In genomic region chr11:118961591-118961990, GRCh38 we compare ENCODE assay signal across 26 cellular contexts. TPM values are rescaled to one million over a fixed set of nuclear protein-coding genes. Genes with fewer than 3 reads are reported as not detected.
A peak's percentile ranks its signal among the peaks of the same experiment; 100 is the strongest.
DNase-seq lines count a peak whose midpoint lies in the region; ATAC-seq and TF ChIP-seq lines count a peak whose summit lies in the region.
"Had no signal": no experiment of that assay in that cellular context is flagged by ENCODE, and none has a peak within 500 bp of the region (broad histone marks: within the 10 kb centered on the region; RNA-seq: fewer than 3 reads in every experiment).

No MANE protein-coding gene starts in this region.

- peaks cover 2% of the 10 kb centered on the region in 2 experiments for H3K4me1 Mint-ChIP-seq in H9
- no peaks in the 10 kb centered on the region for H3K4me1 Mint-ChIP-seq in WTC11
- H3K4me1 Mint-ChIP-seq in stimulated activated effector memory CD8-positive, alpha-beta T cell treated with anti-CD3 and anti-CD28 coated beads, Interleukin-12 subunit alpha, Interleukin-12 subunit beta, amount 100 ng/mL, for 72 hours, result peaks cover 6% of the 10 kb centered on the region

- CTCF ChIA-PET in WTC11 (lab: Charles Lee), result interaction anchor here (0.6 to 1.2 kb wide), 5 partner anchors 53 to 379 kb away, joined by 3 to 6 read pairs (median 3); no protein-coding TSS in a partner anchor

- POLR2A ChIA-PET in WTC11 (lab: Charles Lee), result interaction anchor here (0.7 kb wide), 1 partner anchor 359 kb away, joined by 3 read pairs; no protein-coding TSS in a partner anchor

- H3K4me2 ChIP-seq in BLaER1, result peak overlapping the region; percentile 67
- no peak overlapping the region for H3K4me2 ChIP-seq in H9 (ENCODE audit: insufficient read depth, insufficient read length, low read length)

- H2BK20ac ChIP-seq in H9 (ENCODE audit: low read depth, low read length, poor library complexity, severe bottlenecking), result no peak overlapping the region

- no peak overlapping the region for H2AFZ ChIP-seq in H9 (ENCODE audit: low read length)

- H4K91ac ChIP-seq in H9 (ENCODE audit: insufficient read length, low read depth, low read length), result no peak overlapping the region

- H3K36me3 Mint-ChIP-seq in H9 (ENCODE audit: insufficient read depth in 1 of 3, low read depth in 3 of 3) (no peaks in the 10 kb centered on the region), WTC11 (no peaks in the 10 kb centered on the region)
- no peaks in the 10 kb centered on the region for H3K36me3 Mint-ChIP-seq in stimulated activated effector memory CD8-positive, alpha-beta T cell treated with anti-CD3 and anti-CD28 coated beads, Interleukin-12 subunit alpha, Interleukin-12 subunit beta, amount 100 ng/mL, for 72 hours
- H3K36me3 Mint-ChIP-seq: CD4-positive, alpha-beta memory T cell had no signal

- DNase-seq in H9 (peak; percentile 40), WTC11 (ENCODE audit: low spot score) (no peak), mucosa of descending colon (peak; percentile 28 to 55 (median 51)), NCI-H345 treated with DMSO at 0.1 percent for 48 hours (lab: John Stamatoyannopoulos, UW; ENCODE audit: unreplicated experiment) (no peak), amygdala (lab: John Stamatoyannopoulos, UW) (no peak)
- no peak for DNase-seq in stimulated activated effector memory CD8-positive, alpha-beta T cell treated with anti-CD3 and anti-CD28 coated beads, Interleukin-12 subunit alpha, Interleukin-12 subunit beta, amount 100 ng/mL, for 72 hours (ENCODE audit: low spot score in 2 of 2)
- DNase-seq: Calu3; CD4-positive, alpha-beta memory T cell; EL; Karpas-422; MG63; NCI-H1048; NCI-H1436; NCI-H1930; NCI-H345; NCI-H526; Peyer's patch; Right ventricle myocardium superior had no signal

- intact Hi-C loops in mucosa of descending colon (cut with DNase I, micrococcal nuclease), result no loop called here

- H3K27me3 Mint-ChIP-seq in H9 (ENCODE audit: low read depth), result peaks cover 11% of the 10 kb centered on the region
- H3K27me3 Mint-ChIP-seq in WTC11 (ENCODE audit: low read depth), result no peaks in the 10 kb centered on the region; the same call in none of the 2 replicates

- H3K18ac ChIP-seq in H9 (ENCODE audit: insufficient read length, low read depth, low read length), result no peak overlapping the region

- H3K36me3 ChIP-seq in BLaER1, result no peaks in the 10 kb centered on the region
- H3K36me3 ChIP-seq in mucosa of descending colon (ENCODE audit: low read depth), result no peaks in the 10 kb centered on the region
- H3K36me3 ChIP-seq: MG63, Peyer's patch had no signal

- no peak overlapping the region for H2BK120ac ChIP-seq in H9 (ENCODE audit: low read depth, low read length, poor library complexity, severe bottlenecking)

- H3K56ac ChIP-seq in H9 (ENCODE audit: insufficient read length, low read depth, low read length), result no peak overlapping the region

- peak overlapping the region; percentile 40 for H3K27ac ChIP-seq in BLaER1
- no peak overlapping the region for H3K27ac ChIP-seq in H9 (ENCODE audit: insufficient read length, low read depth, low read length)
- H3K27ac ChIP-seq: Peyer's patch, SK-N-MC had no signal

- H3K14ac ChIP-seq in H9 (ENCODE audit: insufficient read depth, low read length), result no peak overlapping the region

- H3K9ac ChIP-seq in BLaER1, result no peak overlapping the region
- H3K9ac ChIP-seq in H9 (ENCODE audit: extremely low read depth, insufficient read length, low read length), result no peak overlapping the region

- H3K4me3 Mint-ChIP-seq in H9 (no peak overlapping the region), WTC11 (no peak overlapping the region)
- no peak overlapping the region for H3K4me3 Mint-ChIP-seq in stimulated activated effector memory CD8-positive, alpha-beta T cell treated with anti-CD3 and anti-CD28 coated beads, Interleukin-12 subunit alpha, Interleukin-12 subunit beta, amount 100 ng/mL, for 72 hours
- H3K4me3 Mint-ChIP-seq: B cell; CD4-positive, alpha-beta memory T cell; IgD-negative memory B cell had no signal

- no peak overlapping the region for H4K8ac ChIP-seq in H9 (replicated peaks; ENCODE audit: insufficient read length, low read depth, low read length)

- H2BK15ac ChIP-seq in H9 (ENCODE audit: low read depth, low read length), result no peak overlapping the region

- no peaks in the 10 kb centered on the region for H3K23me2 ChIP-seq in H9 (ENCODE audit: insufficient read length, low read depth, low read length, poor library complexity, severe bottlenecking)

- no peak overlapping the region for H3K23ac ChIP-seq in H9 (ENCODE audit: insufficient read length, low read depth, low read length)

- H3K4ac ChIP-seq in H9 (ENCODE audit: low read depth, low read length), result no peak overlapping the region

- no peaks in the 10 kb centered on the region for H3K79me2 ChIP-seq in H9 (ENCODE audit: insufficient read depth, low read length)

- H3T11ph ChIP-seq in H9 (ENCODE audit: low read length), result no peak overlapping the region

- no peak overlapping the region for H3K4me3 ChIP-seq in BLaER1
- H3K4me3 ChIP-seq in mucosa of descending colon, result no peak overlapping the region
- H3K4me3 ChIP-seq: GM12878, MG63, Peyer's patch, SK-N-MC had no signal

- H3K9me3 Mint-ChIP-seq in H9 (no peaks in the 10 kb centered on the region), WTC11 (no peaks in the 10 kb centered on the region)
- H3K9me3 Mint-ChIP-seq in stimulated activated effector memory CD8-positive, alpha-beta T cell treated with anti-CD3 and anti-CD28 coated beads, Interleukin-12 subunit alpha, Interleukin-12 subunit beta, amount 100 ng/mL, for 72 hours, result no peaks in the 10 kb centered on the region
- H3K9me3 Mint-ChIP-seq: CD4-positive, alpha-beta memory T cell; IgD-negative memory B cell had no signal

- H2AK5ac ChIP-seq in H9 (ENCODE audit: insufficient read length, low read length), result no peak overlapping the region

- no peak overlapping the region for H4K5ac ChIP-seq in H9 (ENCODE audit: insufficient read length, low read depth, low read length)

- no peak overlapping the region for H3K27ac Mint-ChIP-seq in H9
- H3K27ac Mint-ChIP-seq in WTC11, result no peak overlapping the region
- no peak overlapping the region for H3K27ac Mint-ChIP-seq in stimulated activated effector memory CD8-positive, alpha-beta T cell treated with anti-CD3 and anti-CD28 coated beads, Interleukin-12 subunit alpha, Interleukin-12 subunit beta, amount 100 ng/mL, for 72 hours
- H3K27ac Mint-ChIP-seq: B cell; CD4-positive, alpha-beta memory T cell; IgD-negative memory B cell had no signal

- no CpG with 5 or more reads among the region's 11 CpGs for WGBS in H9 (ENCODE audit: extremely low coverage, insufficient read length, low lambda C conversion rate)

- no peaks in the 10 kb centered on the region for H3K79me1 ChIP-seq in H9 (ENCODE audit: insufficient read depth, low read depth, low read length, poor library complexity, severe bottlenecking)

- no peak for TF ChIP-seq CTCF in H9 (conservative IDR thresholded peaks at IDR 0.05)
- no peak for TF ChIP-seq CTCF in WTC11 (IDR thresholded peaks at IDR 0.05)
- TF ChIP-seq CTCF in mucosa of descending colon (IDR thresholded peaks at IDR 0.05), result no peak

- peaks cover 43% of the 10 kb centered on the region for H3K4me1 ChIP-seq in BLaER1
- no peaks in the 10 kb centered on the region for H3K4me1 ChIP-seq in H9 (ENCODE audit: insufficient read depth, low read length)
- H3K4me1 ChIP-seq in mucosa of descending colon (ENCODE audit: low read depth), result no peaks in the 10 kb centered on the region
- H3K4me1 ChIP-seq: Peyer's patch had no signal

- H4K20me1 ChIP-seq in BLaER1 (no peaks in the 10 kb centered on the region), H9 (ENCODE audit: control insufficient read depth, insufficient read depth, insufficient read length) (no peaks in the 10 kb centered on the region)

- H3K9me3 ChIP-seq in BLaER1 (no peaks in the 10 kb centered on the region), H9 (ENCODE audit: control insufficient read depth, low read depth, low read length) (no peaks in the 10 kb centered on the region), mucosa of descending colon (no peaks in the 10 kb centered on the region)
- H3K9me3 ChIP-seq: MG63, Peyer's patch had no signal

- H2BK12ac ChIP-seq in H9 (ENCODE audit: insufficient read length, low read depth, low read length), result no peak overlapping the region

- H3K27me3 ChIP-seq in BLaER1, result no peaks in the 10 kb centered on the region
- H3K27me3 ChIP-seq in H9 (ENCODE audit: insufficient read depth, low read length), result no peaks in the 10 kb centered on the region
- H3K27me3 ChIP-seq: MG63, Peyer's patch had no signal

- no peak overlapping the region for H2BK5ac ChIP-seq in H9 (ENCODE audit: insufficient read length, low read length)

- ATAC-seq in WTC11, result peak; percentile 78
- ATAC-seq in mucosa of descending colon, result peak; percentile 75
- no peak for ATAC-seq in stimulated activated effector memory CD8-positive, alpha-beta T cell treated with anti-CD3 and anti-CD28 coated beads, Interleukin-12 subunit alpha, Interleukin-12 subunit beta, amount 100 ng/mL, for 72 hours
- no peak for ATAC-seq in GM21367 (IDR thresholded peaks at IDR 0.05; ENCODE audit: unreplicated experiment)
- ATAC-seq: GM12878 had no signal

TF ChIP-seq in WTC11, 78 proteins besides CTCF, POLR2A, EP300 and RAD21 (continues in another document):
- TF ChIP-seq HMGXB4 (CRISPR knock-in tag; IDR thresholded peaks at IDR 0.05) (no peak), NFYB (CRISPR knock-in tag; conservative IDR thresholded peaks at IDR 0.05; ENCODE audit: low read depth) (no peak)

RNA-seq across cellular contexts. Expression of gene UPK2, which starts 5.5 kb away (rescaled TPM):
- total RNA-seq in H9 (2021) (0.24 and 0.33 TPM in 2 replicates), WTC11 (2021) (not detected in 3 replicates), mucosa of descending colon (not detected)
- total RNA-seq: A172; B cell; CD4-positive, alpha-beta memory T cell; H4; Peyer's patch; Right ventricle myocardium superior had no signal

RNA-seq across cellular contexts. Expression of gene FOXR1, which starts 10.0 kb away (rescaled TPM):
- total RNA-seq in H9 (2021) (not detected in 2 replicates), WTC11 (2021) (not detected in 3 replicates), mucosa of descending colon (not detected)
- total RNA-seq: A172; B cell; Calu3; CD4-positive, alpha-beta memory T cell; GM12878; H4; Peyer's patch; Right ventricle myocardium superior had no signal

RNA-seq across cellular contexts. Expression of gene BCL9L, which starts 35.9 kb away (rescaled TPM):
- total RNA-seq in H9 (2021) (74.9 and 78.4 TPM in 2 replicates), WTC11 (2021) (62.1 to 65.3 TPM (median 64.7 TPM) in 3 replicates), mucosa of descending colon (10 to 100 TPM; 28.6 to 70.1 (median 41.7) TPM)

RNA-seq across cellular contexts. Expression of gene CENATAC, which starts 36.3 kb away (rescaled TPM):
- total RNA-seq in H9 (2021) (51.2 and 55.2 TPM in 2 replicates), WTC11 (2021) (39.1 to 42.1 TPM (median 41.7 TPM) in 3 replicates), mucosa of descending colon (10 to 100 TPM; 24.6 to 33.4 (median 30.9) TPM)

RNA-seq across cellular contexts. Expression of gene RPS25, which starts 56.6 kb away (rescaled TPM):
- total RNA-seq in H9 (2021) (1,450 and 1,453 TPM in 2 replicates), WTC11 (2021) (1,349 to 1,504 TPM (median 1,464 TPM) in 3 replicates), mucosa of descending colon (100 to 1,000 TPM; 721 to 887 (median 781) TPM)

Comparison
In these comparisons a context has a peak if more than half of its experiments do, and no peak if none do; other contexts are left out.
1. DNase-seq: peak in H9 (single experiment) and mucosa of descending colon (3 of 3); none in WTC11 (single experiment), NCI-H345 treated with DMSO at 0.1 percent for 48 hours (single experiment), stimulated activated effector memory CD8-positive, alpha-beta T cell treated with anti-CD3 and anti-CD28 coated beads, Interleukin-12 subunit alpha, Interleukin-12 subunit beta, amount 100 ng/mL, for 72 hours (0 of 2) and amygdala (0 of 56).
2. ATAC-seq: peak in WTC11 (single experiment) and mucosa of descending colon (single experiment); none in stimulated activated effector memory CD8-positive, alpha-beta T cell treated with anti-CD3 and anti-CD28 coated beads, Interleukin-12 subunit alpha, Interleukin-12 subunit beta, amount 100 ng/mL, for 72 hours (single experiment) and GM21367 (single experiment).